In the genomic region with DNA sequence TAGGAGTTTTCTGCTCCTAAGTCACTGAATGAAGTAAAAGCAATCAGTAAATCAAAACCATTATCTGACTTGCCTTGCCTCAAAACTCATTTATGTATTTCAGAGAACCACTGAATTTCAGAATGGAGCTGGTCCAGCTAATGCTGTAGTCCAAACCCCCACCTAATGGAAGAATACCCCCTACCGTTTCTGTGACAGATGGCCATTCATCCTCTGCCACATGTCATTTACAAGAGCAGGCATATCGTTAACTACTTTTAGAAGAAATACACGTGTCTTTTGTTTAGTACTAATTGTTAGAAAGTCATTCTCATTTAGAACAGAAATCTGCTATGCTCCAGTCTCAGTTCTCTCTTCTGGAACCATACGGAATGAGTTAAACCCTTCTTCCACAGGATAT, we compare ENCODE assay signal across 30 cellular contexts. TPM values are rescaled to one million over a fixed set of nuclear protein-coding genes. Genes with fewer than 3 reads are reported as not detected.
DNase-seq lines count a peak whose midpoint lies in the region; ATAC-seq and TF ChIP-seq lines count a peak whose summit lies in the region.
"Had no signal": no experiment of that assay in that cellular context is flagged by ENCODE, and none has a peak within 500 bp of the region (broad histone marks: within the 10 kb centered on the region; RNA-seq: fewer than 3 reads in every experiment).

No MANE protein-coding gene starts in this region.

- H3K27ac ChIP-seq in epithelial cell of prostate, result peak overlapping the region; percentile 100
- H3K27ac ChIP-seq: sigmoid colon, tibial artery had no signal

- peaks cover 52% of the 10 kb centered on the region for H3K4me1 Mint-ChIP-seq in HFFc6 (ENCODE audit: low read depth)
- H3K4me1 Mint-ChIP-seq: B cell had no signal

- H3K9me3 Mint-ChIP-seq in HFFc6, result no peaks in the 10 kb centered on the region
- H3K9me3 Mint-ChIP-seq: activated naive CD8-positive, alpha-beta T cell treated with anti-CD3 and anti-CD28 coated beads for 36 hours; activated T-cell treated with anti-CD3 and anti-CD28 coated beads, Interleukin-2, amount 50 U/mL, for 4 hours; CD4-positive, alpha-beta memory T cell; dendritic cell treated with granulocyte-macrophage colony-stimulating factor and Interleukin-4, amounts not matched to agents 40 ng/mL and 50 ng/mL, for 4 days; H9 had no signal

- no peaks in the 10 kb centered on the region for H3K36me3 Mint-ChIP-seq in HFFc6 (ENCODE audit: low read depth)
- H3K36me3 Mint-ChIP-seq: activated CD8-positive, alpha-beta memory T cell treated with anti-CD3 and anti-CD28 coated beads, Interleukin-2, amount 10 ng/mL, durations not matched to agents 7 days and 5 days; activated naive CD8-positive, alpha-beta T cell treated with anti-CD3 and anti-CD28 coated beads for 36 hours; CD4-positive, alpha-beta memory T cell had no signal

- H3K4me3 Mint-ChIP-seq in HFFc6, result no peak overlapping the region
- H3K4me3 Mint-ChIP-seq: activated CD8-positive, alpha-beta memory T cell treated with anti-CD3 and anti-CD28 coated beads, Interleukin-2, amount 10 ng/mL, durations not matched to agents 7 days and 5 days; activated naive CD8-positive, alpha-beta T cell treated with anti-CD3 and anti-CD28 coated beads for 36 hours; activated T-cell treated with anti-CD3 and anti-CD28 coated beads, Interleukin-2, amount 50 U/mL, for 4 hours; B cell; CD4-positive, alpha-beta memory T cell; dendritic cell treated with granulocyte-macrophage colony-stimulating factor and Interleukin-4, amounts not matched to agents 40 ng/mL and 50 ng/mL, for 4 days; H9; T-helper 17 cell had no signal

- TF ChIP-seq CTCF in HFFc6 (IDR thresholded peaks at IDR 0.05), result no peak

- DNase-seq in DMS 273 treated with DMSO at 0.1 percent for 48 hours (lab: John Stamatoyannopoulos, UW) (peak; percentile 84), HFFc6 (no peak), NCI-H82 treated with DMSO at 0.1 percent for 48 hours (lab: John Stamatoyannopoulos, UW; ENCODE audit: unreplicated experiment) (peak; percentile 49), epithelial cell of prostate (ENCODE audit: low read depth, low spot score) (no peak), amniotic stem cell (lab: John Stamatoyannopoulos, UW) (no peak)
- no peak for DNase-seq in activated CD4-positive, alpha-beta T cell treated with anti-CD3 and anti-CD28 coated beads for 4 hours
- DNase-seq: ACHN; activated CD4-positive, alpha-beta T cell treated with anti-CD3 and anti-CD28 coated beads, Interleukin-2, amount 50 U/mL, for 4 hours; activated CD8-positive, alpha-beta memory T cell treated with anti-CD3 and anti-CD28 coated beads, Interleukin-2, amount 10 ng/mL, durations not matched to agents 7 days and 5 days; activated gamma-delta T cell; activated naive CD8-positive, alpha-beta T cell treated with anti-CD3 and anti-CD28 coated beads for 36 hours; activated T-cell treated with anti-CD3 and anti-CD28 coated beads, Interleukin-2, amount 50 U/mL, for 4 hours; aorta; CD4-positive, alpha-beta memory T cell; EL; H9; kidney; left ventricle myocardium superior; NCI-H1092; NCI-H2029; NCI-H345; sigmoid colon; stimulated activated CD4-positive, alpha-beta T cell treated with anti-CD3 and anti-CD28 coated beads, Interleukin-4, amount 100 ng/mL, for 1 hour; T-helper 17 cell; tibial artery had no signal

- peak overlapping the region; percentile 99 for H3K27ac Mint-ChIP-seq in HFFc6
- H3K27ac Mint-ChIP-seq: activated CD8-positive, alpha-beta memory T cell treated with anti-CD3 and anti-CD28 coated beads, Interleukin-2, amount 10 ng/mL, durations not matched to agents 7 days and 5 days; activated naive CD8-positive, alpha-beta T cell treated with anti-CD3 and anti-CD28 coated beads for 36 hours; B cell; CD4-positive, alpha-beta memory T cell; dendritic cell treated with granulocyte-macrophage colony-stimulating factor and Interleukin-4, amounts not matched to agents 40 ng/mL and 50 ng/mL, for 4 days; progenitor cell of endocrine pancreas; T-helper 17 cell had no signal

- H3K27me3 Mint-ChIP-seq in HFFc6 (ENCODE audit: insufficient read depth), result no peaks in the 10 kb centered on the region; the same call in 1 of the 2 replicates
- H3K27me3 Mint-ChIP-seq: B cell; dendritic cell treated with granulocyte-macrophage colony-stimulating factor and Interleukin-4, amounts not matched to agents 40 ng/mL and 50 ng/mL, for 4 days had no signal

- ATAC-seq in GM21717 (IDR thresholded peaks at IDR 0.05; ENCODE audit: unreplicated experiment), result no peak
- ATAC-seq: activated CD8-positive, alpha-beta memory T cell treated with anti-CD3 and anti-CD28 coated beads, Interleukin-2, amount 10 ng/mL, durations not matched to agents 7 days and 5 days; activated T-cell treated with anti-CD3 and anti-CD28 coated beads, Interleukin-2, amount 50 U/mL, for 4 hours; left ventricle myocardium superior; Right ventricle myocardium inferior; T-helper 17 cell had no signal

RNA-seq across cellular contexts. Expression of a gene that starts 12.8 kb away (rescaled TPM):
- 10 to 100 TPM; 27.6 to 70.0 (median 63.0) TPM for total RNA-seq in HFFc6 (2021; fragmentation: NEBNext Ultra II Directional; extraction: Animal tissue kit (Norgen Biotek cat#: 25700))
- total RNA-seq: activated CD8-positive, alpha-beta memory T cell treated with anti-CD3 and anti-CD28 coated beads, Interleukin-2, amount 10 ng/mL, durations not matched to agents 7 days and 5 days; activated naive CD8-positive, alpha-beta T cell treated with anti-CD3 and anti-CD28 coated beads for 36 hours; B cell; CD4-positive, alpha-beta memory T cell; T-helper 17 cell had no signal

Comparison
In these comparisons a context has a peak if more than half of its experiments do, and no peak if none do; other contexts are left out.
1. DNase-seq: peak in DMS 273 treated with DMSO at 0.1 percent for 48 hours (single experiment) and NCI-H82 treated with DMSO at 0.1 percent for 48 hours (single experiment); none in HFFc6 (single experiment), epithelial cell of prostate (single experiment), amniotic stem cell (single experiment) and activated CD4-positive, alpha-beta T cell treated with anti-CD3 and anti-CD28 coated beads for 4 hours (0 of 2).